1 cellular context compared by ENCODE assay signal in genomic region chr12:56461235-56462159, GRCh38.
TF ChIP-seq lines count a peak whose summit lies in the region.

No MANE protein-coding gene starts in this region.

TF ChIP-seq in H1, 55 proteins besides CTCF, POLR2A, EP300 and RAD21:
- TF ChIP-seq RNF2 (IDR thresholded peaks at IDR 0.05; ENCODE audit: borderline replicate concordance, low read depth, low read length, missing control alignments, poor library complexity, severe bottlenecking): no peak
- TF ChIP-seq SUZ12 (IDR thresholded peaks at IDR 0.05; ENCODE audit: low read length): no peak
- no peak for TF ChIP-seq SP2 (IDR thresholded peaks at IDR 0.05; ENCODE audit: low read length)
- TF ChIP-seq SP1 (IDR thresholded peaks at IDR 0.05; ENCODE audit: low read depth, low read length): no peak
- TF ChIP-seq EZH2 (IDR thresholded peaks at IDR 0.05; ENCODE audit: low read depth, low read length, severe bottlenecking): no peak
- no peak for TF ChIP-seq TAF1 (IDR thresholded peaks at IDR 0.05; ENCODE audit: low read depth, low read length)
- TF ChIP-seq KDM1A (IDR thresholded peaks at IDR 0.05; ENCODE audit: borderline replicate concordance, low read length): no peak
- TF ChIP-seq USF2 (IDR thresholded peaks at IDR 0.05; ENCODE audit: low read length): no peak
- TF ChIP-seq YY1 (IDR thresholded peaks at IDR 0.05; ENCODE audit: low read depth, low read length): no peak
- TF ChIP-seq MAX (IDR thresholded peaks at IDR 0.05): no peak
- no peak for TF ChIP-seq CTBP2 (IDR thresholded peaks at IDR 0.05; ENCODE audit: borderline replicate concordance, insufficient read depth, insufficient read length, low read length)
- TF ChIP-seq KDM5A (IDR thresholded peaks at IDR 0.05; ENCODE audit: low read length): no peak
- no peak for TF ChIP-seq GTF2F1 (IDR thresholded peaks at IDR 0.05; ENCODE audit: borderline replicate concordance, low read depth, low read length)
- no peak for TF ChIP-seq CHD1 (IDR thresholded peaks at IDR 0.05; ENCODE audit: low read depth, low read length)
- no peak for TF ChIP-seq ASH2L (IDR thresholded peaks at IDR 0.05; ENCODE audit: low read length)
- TF ChIP-seq ATF2 (IDR thresholded peaks at IDR 0.05; ENCODE audit: low read length): no peak
- no peak for TF ChIP-seq POU5F1 (IDR thresholded peaks at IDR 0.05; ENCODE audit: low read depth, low read length)
- TF ChIP-seq TBP (IDR thresholded peaks at IDR 0.05; ENCODE audit: low read depth, low read length): no peak
- no peak for TF ChIP-seq KDM4A (IDR thresholded peaks at IDR 0.05; ENCODE audit: low read depth, low read length, severe bottlenecking)
